ENCODE assay signal across 8 cellular contexts in the genomic region with DNA sequence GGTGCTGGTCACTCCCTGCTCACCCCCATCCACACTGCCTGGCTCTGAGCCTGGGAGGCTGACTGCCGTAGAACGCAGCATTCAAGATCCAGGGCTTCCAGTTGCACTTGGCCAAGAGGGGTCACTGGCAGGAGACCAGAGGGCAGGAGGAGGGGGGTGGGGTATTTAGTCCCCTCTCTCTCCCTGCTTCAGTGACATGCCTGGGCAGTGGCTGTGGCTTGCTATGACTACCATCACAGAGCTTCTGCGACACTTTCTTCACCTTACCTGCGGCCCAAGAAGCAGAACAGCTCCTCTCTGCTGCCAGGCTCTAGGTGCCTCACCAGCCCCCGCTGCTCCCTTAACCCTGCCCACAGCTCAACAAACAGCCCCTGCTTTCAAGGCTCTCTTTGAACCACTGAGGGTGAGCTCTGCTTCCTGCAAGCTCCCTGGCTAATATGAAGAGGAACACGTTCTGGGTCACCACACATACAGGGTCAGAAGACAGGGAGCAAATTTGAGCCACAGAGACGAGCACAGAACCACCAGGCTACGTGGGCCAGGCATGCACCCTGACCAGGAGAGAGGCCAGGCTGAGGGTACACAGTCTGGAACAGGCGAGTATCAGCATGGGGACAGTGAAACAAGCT. TPM values are rescaled to one million over a fixed set of nuclear protein-coding genes. Genes with fewer than 3 reads are reported as not detected.
DNase-seq lines count a peak whose midpoint lies in the region; ATAC-seq and TF ChIP-seq lines count a peak whose summit lies in the region.
"Had no signal": no experiment of that assay in that cellular context is flagged by ENCODE, and none has a peak within 500 bp of the region (broad histone marks: within the 10 kb centered on the region; RNA-seq: fewer than 3 reads in every experiment).

No MANE protein-coding gene starts in this region.

- no peak overlapping the region for H3K27ac ChIP-seq in OCI-LY7 (ENCODE audit: low read depth, low read length, poor library complexity, severe bottlenecking)
- H3K27ac ChIP-seq in esophagus muscularis mucosa (replicated peaks in 1 of 4) = peak overlapping the region; percentile 63 to 91 (median 72)
- H3K27ac ChIP-seq in spleen = peak overlapping the region in 5 of 8 donors; percentile 4 to 68 (median 30)

- POLR2A ChIA-PET in OCI-LY7 (lab: Charles Lee) = no interaction called here

- H4K20me1 ChIP-seq in OCI-LY7 (ENCODE audit: insufficient read depth, low read length) = no peaks in the 10 kb centered on the region; the same call in 1 of the 2 replicates

- H2AFZ ChIP-seq in OCI-LY7 (ENCODE audit: low read length) = no peak overlapping the region

- H3K4me1 ChIP-seq in OCI-LY7 (ENCODE audit: insufficient read depth, low read length, poor library complexity, severe bottlenecking) (peaks cover 7% of the 10 kb centered on the region), esophagus muscularis mucosa (peaks cover 71 to 94% (median 89%) of the 10 kb centered on the region in 4 donors), spleen (peaks cover 8 to 76% (median 55%) of the 10 kb centered on the region in 6 donors)

- ATAC-seq in GM18909 (IDR thresholded peaks at IDR 0.05; ENCODE audit: poor library complexity, unreplicated experiment) (peak; percentile 44), HG03280 (IDR thresholded peaks at IDR 0.05; ENCODE audit: unreplicated experiment) (no peak), HG02642 (IDR thresholded peaks at IDR 0.05; ENCODE audit: poor library complexity, unreplicated experiment) (no peak)

- H3K79me2 ChIP-seq in OCI-LY7 (ENCODE audit: insufficient read depth, low read depth, low read length) = no peaks in the 10 kb centered on the region

- WGBS in esophagus muscularis mucosa = 57% methylated on average over 8 of the region's 9 CpGs
- 58 to 65% (median 60%) methylated on average over 9 of the region's 9 CpGs for WGBS in spleen, 5 donors

- no peak overlapping the region for H3K4me3 ChIP-seq in OCI-LY7 (ENCODE audit: low read depth, low read length, poor library complexity, severe bottlenecking)
- H3K4me3 ChIP-seq in esophagus muscularis mucosa = no peak overlapping the region
- no peak overlapping the region for H3K4me3 ChIP-seq in spleen

- H3K9me2 ChIP-seq in OCI-LY7 (ENCODE audit: insufficient read depth, low read length) = no peaks in the 10 kb centered on the region

- H3K9me3 ChIP-seq in OCI-LY7 (ENCODE audit: low read length) (no peaks in the 10 kb centered on the region), esophagus muscularis mucosa (no peaks in the 10 kb centered on the region), spleen (no peaks in the 10 kb centered on the region)

- intact Hi-C loops in OCI-LY7 (cut with micrococcal nuclease; ENCODE audit: unreplicated experiment) (no loop called here), esophagus muscularis mucosa (cut with DNase I) (no loop called here), spleen (cut with DNase I; ENCODE audit: low total_unique reads) (no loop called here)

- DNase-seq in OCI-LY7 (ENCODE audit: low spot score) (peak; percentile 22), esophagus muscularis mucosa (ENCODE audit: extremely low spot score) (no peak), spleen (no peak), GF-D8 (lab: John Stamatoyannopoulos, UW) (no peak)
- DNase-seq: NCI-H446 had no signal

- H3K27me3 ChIP-seq in esophagus muscularis mucosa = no peaks in the 10 kb centered on the region
- no peaks in the 10 kb centered on the region for H3K27me3 ChIP-seq in spleen (replicated peaks in 1 of 7)

- BruUV-seq in OCI-LY7 (replicated peaks; lab: Mats Ljungman, UMichigan) = no TSS peak

- TF ChIP-seq CTCF in OCI-LY7 (conservative IDR thresholded peaks at IDR 0.05; ENCODE audit: low read length) = no peak
- TF ChIP-seq CTCF in esophagus muscularis mucosa (IDR thresholded peaks at IDR 0.05) = no peak
- no peak for TF ChIP-seq CTCF in spleen (IDR thresholded peaks at IDR 0.05 in 8 of 11, conservative IDR thresholded peaks at IDR 0.05 in 3 of 11)

- H3K36me3 ChIP-seq in OCI-LY7 (ENCODE audit: insufficient read depth, low read length) = no peaks in the 10 kb centered on the region
- no peaks in the 10 kb centered on the region for H3K36me3 ChIP-seq in esophagus muscularis mucosa
- H3K36me3 ChIP-seq in spleen = peaks cover 0 to 23% (median 0%) of the 10 kb centered on the region in 6 donors

- TF ChIP-seq POLR2A in esophagus muscularis mucosa (IDR thresholded peaks at IDR 0.05; ENCODE audit: low read depth) (no peak), spleen (IDR thresholded peaks at IDR 0.05) (no peak)

- no peak overlapping the region for H3K4me2 ChIP-seq in OCI-LY7 (ENCODE audit: low read length)

- CTCF ChIA-PET in OCI-LY7 (lab: Charles Lee; ENCODE audit: unreplicated experiment) = no interaction called here

- TF ChIP-seq EP300 in esophagus muscularis mucosa (IDR thresholded peaks at IDR 0.05) = no peak

RNA-seq across cellular contexts. Expression of a gene that starts 55.7 kb away (rescaled TPM):
- 17.8 and 25.2 TPM in 2 replicates for total RNA-seq in OCI-LY7 (2014; rRNA removed; shearing (Covaris generic))
- 34.7 and 35.8 TPM in 2 replicates for total RNA-seq in OCI-LY7 (2022)
- 100 to 1,000 TPM; 108 to 221 (median 138) TPM for total RNA-seq in esophagus muscularis mucosa
- total RNA-seq in spleen = 100 to 1,000 TPM in 1 of 7 donors, 10 to 100 TPM in 6; 63.8 to 123 (median 75.6) TPM
- polyA plus RNA-seq in spleen = 10 to 100 TPM; 22.9 to 46.0 (median 23.9) TPM
